ENCODE assay signal across 26 cellular contexts in the genomic region with DNA sequence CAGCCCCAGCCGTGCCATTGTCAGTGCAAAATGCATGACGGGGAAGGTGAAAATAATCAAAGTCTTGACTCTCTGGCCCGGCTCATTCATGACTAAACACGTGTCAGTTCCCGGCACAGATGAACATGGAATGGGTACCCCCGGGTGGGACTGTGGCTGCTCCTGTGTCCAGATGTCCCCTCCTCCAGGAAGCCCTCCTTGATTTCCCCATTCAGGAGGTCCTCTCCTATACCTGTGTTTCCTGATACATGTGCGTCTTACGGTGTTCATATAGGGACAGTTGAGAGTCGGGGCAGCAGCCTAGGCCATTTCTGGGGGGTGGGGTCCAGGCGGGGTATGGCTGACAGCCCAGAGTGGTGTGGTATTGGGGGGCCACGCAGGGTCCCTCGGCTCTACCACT.
"Had no signal": no experiment of that assay in that cellular context is flagged by ENCODE, and none has a peak within 500 bp of the region (broad histone marks: within the 10 kb centered on the region; RNA-seq: fewer than 3 reads in every experiment).

No MANE protein-coding gene starts in this region.

- H3K27me3 ChIP-seq: esophagus squamous epithelium, left lung, sigmoid colon, stomach, thyroid gland, upper lobe of right lung had no signal

- H3K36me3 ChIP-seq: left lung, sigmoid colon, thyroid gland, upper lobe of right lung had no signal

- H3K4me2 ChIP-seq: smooth muscle cell had no signal

- FAIRE-seq: bronchial epithelial cell, colon, endometrium, frontal cortex, islet of Langerhans had no signal

- DNase-seq: activated B cell treated with CpG ODN at 0.5 μM for 24 hours; activated CD4-positive, alpha-beta T cell treated with anti-CD3 and anti-CD28 coated beads, Interleukin-2, amount 50 U/mL, for 1 hour; activated CD8-positive, alpha-beta T cell treated with anti-CD3 and anti-CD28 coated beads for 36 hours; activated T-cell treated with anti-CD3 and anti-CD28 coated beads, Interleukin-2, amount 50 U/mL, for 4 hours; effector CD8-positive, alpha-beta T cell; esophagus squamous epithelium; left lung; mucosa of descending colon; sigmoid colon; stimulated activated CD4-positive, alpha-beta T cell treated with anti-CD3 and anti-CD28 coated beads, Interleukin-2, amount 100 ng/mL, for 24 hours; stimulated activated naive B cell treated with anti-CD40 and anti-IgM and Interleukin-4, amounts not matched to agents 10 μg/mL and 1 μg/mL and 100 μg/mL, for 72 hours; stomach; T-helper 2 cell; thyroid gland; upper lobe of right lung had no signal

- H3K9me3 ChIP-seq: esophagus squamous epithelium, left lung, mucosa of descending colon, sigmoid colon, stomach, thyroid gland, upper lobe of right lung had no signal

- ATAC-seq: activated CD8-positive, alpha-beta T cell treated with anti-CD3 and anti-CD28 coated beads for 36 hours; activated naive CD4-positive, alpha-beta T cell treated with anti-CD3 and anti-CD28 coated beads, Interleukin-2, amount 50 U/mL, for 72 hours; activated T-cell treated with anti-CD3 and anti-CD28 coated beads, Interleukin-2, amount 50 U/mL, for 4 hours; activated T-helper 17 cell treated with anti-CD3 and anti-CD28 coated beads, Interleukin-2, amount 50 U/mL, for 72 hours; left lung; mucosa of descending colon; natural killer cell treated with Interleukin-12 subunit alpha and Interleukin-12 subunit beta and Interleukin-15 and Interleukin-18, amount 100 ng/mL, for 72 hours; stimulated activated naive B cell treated with anti-CD40 and anti-IgM and Interleukin-4, amounts not matched to agents 10 μg/mL and 1 μg/mL and 100 μg/mL, for 72 hours; upper lobe of right lung had no signal

- H3K27ac ChIP-seq: epithelial cell of prostate, left lung, sigmoid colon had no signal

- H3K4me3 ChIP-seq: esophagus squamous epithelium, left lung, lung, mucosa of descending colon, sigmoid colon, smooth muscle cell, stomach, thyroid gland, upper lobe of right lung had no signal
